8 cellular contexts compared by ENCODE assay signal in the genomic region with DNA sequence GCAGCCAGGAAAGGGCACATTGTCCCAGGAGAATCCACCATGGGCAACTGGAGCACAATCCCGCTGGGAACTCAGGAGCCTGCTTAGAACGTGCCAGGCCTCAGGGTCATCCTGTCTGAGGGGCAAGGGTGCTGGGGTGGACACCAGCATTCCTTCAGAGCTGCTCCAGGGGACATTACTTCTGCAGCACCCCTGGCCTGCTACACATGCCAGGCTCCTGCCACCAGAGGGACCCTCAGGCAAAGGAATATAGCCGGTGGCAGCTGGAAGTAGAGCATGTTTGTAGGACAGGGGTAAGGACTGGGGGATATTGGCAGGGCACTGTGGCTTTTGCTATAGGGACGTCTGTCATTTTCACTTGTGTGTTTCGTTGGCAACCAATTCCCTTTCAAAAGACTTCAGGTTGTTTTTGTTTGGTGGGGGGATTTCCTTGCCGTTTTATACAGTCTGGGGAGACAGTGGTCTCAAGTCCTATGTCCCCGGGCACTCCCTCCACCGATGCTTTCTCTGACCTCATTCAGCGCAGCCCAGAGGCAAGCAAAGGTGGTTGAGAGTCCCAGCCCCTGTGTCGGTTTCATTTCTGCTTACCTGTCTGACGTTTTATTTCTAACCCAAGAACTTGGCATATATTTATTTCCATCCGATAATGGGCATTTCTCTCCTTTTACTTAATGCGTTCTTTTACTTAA.
A peak's percentile ranks its signal among the peaks of the same experiment; 100 is the strongest.
DNase-seq lines count a peak whose midpoint lies in the region; ATAC-seq and TF ChIP-seq lines count a peak whose summit lies in the region.

No MANE protein-coding gene starts in this region.

- no peak overlapping the region for H3K27ac ChIP-seq in CD4-positive, CD25-positive, alpha-beta regulatory T cell (ENCODE audit: insufficient read depth, low read length, poor library complexity, severe bottlenecking)
- H3K27ac ChIP-seq in naive thymus-derived CD4-positive, alpha-beta T cell (ENCODE audit: low read depth, low read length), result no peak overlapping the region
- H3K27ac ChIP-seq in ovary, result no peak overlapping the region

- no peak for TF ChIP-seq POLR2A in ovary (IDR thresholded peaks at IDR 0.05)

- peak; percentile 47 to 70 (median 58) for DNase-seq in CD4-positive, CD25-positive, alpha-beta regulatory T cell
- DNase-seq in HPDE6-E6E7 (ENCODE audit: extremely low spot score) (peak; percentile 40), T-helper 17 cell (peak in 1 of 3 donors; percentile 26), choroid plexus epithelial cell (ENCODE audit: low read depth) (peak; percentile 38), NCI-H446 (lab: John Stamatoyannopoulos, UW) (no peak), NCI-H2081 (lab: John Stamatoyannopoulos, UW) (no peak), ovary (no peak)
- DNase-seq in naive thymus-derived CD4-positive, alpha-beta T cell, result peak in 8 of 9 donors; percentile 41 to 83 (median 74)

- H3K4me3 ChIP-seq in CD4-positive, CD25-positive, alpha-beta regulatory T cell (ENCODE audit: low read depth, low read length), result no peak overlapping the region
- H3K4me3 ChIP-seq in choroid plexus epithelial cell (ENCODE audit: low read depth, low read length) (no peak overlapping the region), ovary (no peak overlapping the region)
- no peak overlapping the region for H3K4me3 ChIP-seq in naive thymus-derived CD4-positive, alpha-beta T cell (ENCODE audit: low read length)

- no peaks in the 10 kb centered on the region for H3K27me3 Mint-ChIP-seq in CD4-positive, CD25-positive, alpha-beta regulatory T cell
- H3K27me3 Mint-ChIP-seq in T-helper 17 cell, result peaks cover 17% of the 10 kb centered on the region
- peaks cover 0 to 19% (median 0%) of the 10 kb centered on the region in 5 donors for H3K27me3 Mint-ChIP-seq in naive thymus-derived CD4-positive, alpha-beta T cell

- no peaks in the 10 kb centered on the region for H3K36me3 Mint-ChIP-seq in CD4-positive, CD25-positive, alpha-beta regulatory T cell
- peaks cover 3% of the 10 kb centered on the region for H3K36me3 Mint-ChIP-seq in T-helper 17 cell (ENCODE audit: low read depth)
- peaks cover 0 to 19% (median 0%) of the 10 kb centered on the region in 5 donors for H3K36me3 Mint-ChIP-seq in naive thymus-derived CD4-positive, alpha-beta T cell

- no peaks in the 10 kb centered on the region for H3K27me3 ChIP-seq in CD4-positive, CD25-positive, alpha-beta regulatory T cell (ENCODE audit: control insufficient read depth, insufficient read depth, low read length)
- H3K27me3 ChIP-seq in naive thymus-derived CD4-positive, alpha-beta T cell (ENCODE audit: control insufficient read depth in 2 of 2, insufficient read depth in 2 of 2, low read length in 2 of 2), result no peaks in the 10 kb centered on the region
- no peaks in the 10 kb centered on the region for H3K27me3 ChIP-seq in ovary

- peak; percentile 80 to 87 for ATAC-seq in CD4-positive, CD25-positive, alpha-beta regulatory T cell (ENCODE audit: low read depth in 2 of 2)
- peak; percentile 75 for ATAC-seq in T-helper 17 cell
- ATAC-seq in naive thymus-derived CD4-positive, alpha-beta T cell, result peak; percentile 96

- no peaks in the 10 kb centered on the region for H3K9me3 ChIP-seq in CD4-positive, CD25-positive, alpha-beta regulatory T cell (ENCODE audit: control insufficient read depth in 2 of 2, low read length in 2 of 2)
- H3K9me3 ChIP-seq in T-helper 17 cell (ENCODE audit: control insufficient read depth, low read length, poor library complexity, severe bottlenecking) (no peaks in the 10 kb centered on the region), ovary (no peaks in the 10 kb centered on the region)
- H3K9me3 ChIP-seq in naive thymus-derived CD4-positive, alpha-beta T cell (ENCODE audit: control insufficient read depth in 2 of 3, low read length in 3 of 3), result no peaks in the 10 kb centered on the region

- no peak for TF ChIP-seq EP300 in ovary (IDR thresholded peaks at IDR 0.05)

- peaks cover 9 to 16% (median 13%) of the 10 kb centered on the region in 4 donors for H3K4me1 Mint-ChIP-seq in CD4-positive, CD25-positive, alpha-beta regulatory T cell
- peaks cover 3% of the 10 kb centered on the region for H3K4me1 Mint-ChIP-seq in T-helper 17 cell
- peaks cover 10 to 49% (median 30%) of the 10 kb centered on the region in 7 donors for H3K4me1 Mint-ChIP-seq in naive thymus-derived CD4-positive, alpha-beta T cell

- H3K4me3 Mint-ChIP-seq in CD4-positive, CD25-positive, alpha-beta regulatory T cell, result no peak overlapping the region
- no peak overlapping the region for H3K4me3 Mint-ChIP-seq in T-helper 17 cell
- no peak overlapping the region for H3K4me3 Mint-ChIP-seq in naive thymus-derived CD4-positive, alpha-beta T cell

- intact Hi-C loops in naive thymus-derived CD4-positive, alpha-beta T cell (cut with micrococcal nuclease), result loop anchor here (1.0 kb wide), 7 partner anchors 13 to 307 kb away; no protein-coding TSS in a partner anchor
- intact Hi-C loops in ovary (cut with DNase I), result no loop called here

- POLR2A ChIA-PET in naive thymus-derived CD4-positive, alpha-beta T cell (lab: Charles Lee), result interaction anchor here (0.6 to 6.2 kb wide), 7 partner anchors 13 to 333 kb away, joined by 3 to 75 read pairs (median 3); no protein-coding TSS in a partner anchor

- H3K4me1 ChIP-seq in CD4-positive, CD25-positive, alpha-beta regulatory T cell (ENCODE audit: control insufficient read depth, insufficient read depth, low read length, poor library complexity, severe bottlenecking), result peaks cover 3% of the 10 kb centered on the region
- H3K4me1 ChIP-seq in naive thymus-derived CD4-positive, alpha-beta T cell (ENCODE audit: control insufficient read depth in 2 of 2, insufficient read depth in 2 of 2, low read length in 2 of 2), result peaks cover 0 to 9% of the 10 kb centered on the region in 2 donors
- no peaks in the 10 kb centered on the region for H3K4me1 ChIP-seq in ovary (ENCODE audit: insufficient read depth)

- CTCF ChIA-PET in naive thymus-derived CD4-positive, alpha-beta T cell (lab: Charles Lee), result interaction anchor here (0.6 to 7.7 kb wide), 11 partner anchors 12 to 286 kb away, joined by 3 to 159 read pairs (median 5); no protein-coding TSS in a partner anchor

- peak; percentile 67 for TF ChIP-seq CTCF in choroid plexus epithelial cell (conservative IDR thresholded peaks at IDR 0.05; ENCODE audit: low read depth, low read length)
- no peak for TF ChIP-seq CTCF in ovary (IDR thresholded peaks at IDR 0.05)

- no peaks in the 10 kb centered on the region for H3K36me3 ChIP-seq in CD4-positive, CD25-positive, alpha-beta regulatory T cell (ENCODE audit: control insufficient read depth, insufficient read depth, low read length)
- H3K36me3 ChIP-seq in naive thymus-derived CD4-positive, alpha-beta T cell (ENCODE audit: control insufficient read depth in 2 of 3, insufficient read depth in 3 of 3, low read length in 3 of 3), result no peaks in the 10 kb centered on the region
- H3K36me3 ChIP-seq in ovary, result no peaks in the 10 kb centered on the region

- H3K27ac Mint-ChIP-seq in CD4-positive, CD25-positive, alpha-beta regulatory T cell, result peak overlapping the region in 1 of 3 donors; percentile 70
- no peak overlapping the region for H3K27ac Mint-ChIP-seq in T-helper 17 cell
- peak overlapping the region in 7 of 9 donors; percentile 6 to 85 (median 33) for H3K27ac Mint-ChIP-seq in naive thymus-derived CD4-positive, alpha-beta T cell

- whole genome bisulfite sequencing in ovary, 3 donors, result 60 to 67% (median 63%) methylated on average over 13 of the region's 13 CpGs

- peaks cover 0 to 3% (median 0%) of the 10 kb centered on the region in 7 donors for H3K9me3 Mint-ChIP-seq in CD4-positive, CD25-positive, alpha-beta regulatory T cell
- peaks cover 0 to 6% (median 0%) of the 10 kb centered on the region in 11 donors for H3K9me3 Mint-ChIP-seq in naive thymus-derived CD4-positive, alpha-beta T cell

Comparison
In these comparisons a context has a peak if more than half of its experiments do, and no peak if none do; other contexts are left out.
1. DNase-seq: peak in CD4-positive, CD25-positive, alpha-beta regulatory T cell (3 of 3), HPDE6-E6E7 (single experiment), choroid plexus epithelial cell (single experiment) and naive thymus-derived CD4-positive, alpha-beta T cell (8 of 9); none in NCI-H446 (0 of 2), NCI-H2081 (0 of 2) and ovary (0 of 5).
2. intact Hi-C loops: an anchor here in naive thymus-derived CD4-positive, alpha-beta T cell (1.0 kb wide); none called in ovary.
3. Peak in every context shown above with its lines, with median percentiles within 50 percentile points of each other: ATAC-seq.